In the genomic region with DNA sequence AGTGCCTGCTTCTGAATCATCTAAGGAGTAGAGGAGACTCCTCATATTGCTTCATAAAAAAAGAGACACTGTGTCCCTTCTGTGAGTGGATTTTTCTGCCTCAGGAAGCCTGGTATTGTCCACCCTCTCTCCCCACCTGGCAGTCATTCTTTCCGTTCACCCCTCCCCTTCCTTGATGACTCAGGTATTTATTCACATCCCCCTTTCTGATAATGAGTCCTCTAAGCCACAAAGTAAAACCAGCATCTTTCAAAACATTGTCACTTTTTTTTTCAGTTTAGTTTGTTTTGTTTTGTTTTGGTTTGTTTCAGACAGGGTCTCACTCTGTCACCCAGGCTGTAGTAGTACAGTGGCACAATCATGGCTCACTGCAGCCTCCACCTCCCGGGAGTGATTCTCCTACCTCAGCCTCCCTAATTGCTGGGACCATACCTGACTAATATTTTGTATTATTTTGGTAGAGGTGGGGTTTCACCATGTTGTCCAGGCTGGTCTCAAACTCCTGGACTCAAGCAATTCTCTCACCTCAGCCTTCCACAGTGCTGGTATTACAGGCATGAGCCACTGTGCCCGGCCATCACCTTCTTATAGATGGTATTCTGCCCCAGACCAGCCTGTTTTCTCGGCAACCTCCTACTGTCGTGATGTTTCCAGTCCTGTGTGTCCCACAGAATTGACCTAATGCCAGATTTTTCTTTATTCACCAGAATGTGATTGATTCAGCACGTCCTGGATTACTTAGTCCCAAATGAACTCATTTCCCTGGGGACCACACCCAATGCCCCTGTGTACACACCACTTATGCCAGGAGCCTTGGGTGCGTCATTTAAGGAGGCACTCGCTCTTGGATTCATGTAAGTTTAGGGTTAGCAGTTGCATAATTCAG, we compare ENCODE assay signal across 8 cellular contexts.
DNase-seq lines count a peak whose midpoint lies in the region; ATAC-seq and TF ChIP-seq lines count a peak whose summit lies in the region.

No MANE protein-coding gene starts in this region.

- no peaks in the 10 kb centered on the region for H3K9me3 ChIP-seq in colonic mucosa
- no peaks in the 10 kb centered on the region for H3K9me3 ChIP-seq in testis

- no peak overlapping the region for H3K9ac ChIP-seq in colonic mucosa (ENCODE audit: low read depth in 2 of 2, low read length in 2 of 2)

- H3K27me3 ChIP-seq in colonic mucosa (no peaks in the 10 kb centered on the region), testis (no peaks in the 10 kb centered on the region)

- peak; percentile 80 for DNase-seq in activated CD8-positive, alpha-beta memory T cell treated with anti-CD3 and anti-CD28 coated beads, Interleukin-2, amount 10 ng/mL, durations not matched to agents 7 days and 5 days
- no peak for DNase-seq in activated CD8-positive, alpha-beta memory T cell treated with anti-CD3 and anti-CD28 coated beads, Interleukin-2, amount 50 U/mL, for 48 hours
- DNase-seq in NOMO-1 treated with DMSO at 0.1 percent for 48 hours (lab: John Stamatoyannopoulos, UW; ENCODE audit: unreplicated experiment) = peak; percentile 45
- DNase-seq in colonic mucosa = peak; percentile 76
- peak; percentile 7 for DNase-seq in stimulated activated CD8-positive, alpha-beta memory T cell treated with anti-CD3 and anti-CD28 coated beads, Interleukin-7, amount 100 ng/mL, for 24 hours (ENCODE audit: low read depth)
- DNase-seq in testis = no peak
- no peak for DNase-seq in erythroblast (lab: John Stamatoyannopoulos, UW)

- peak overlapping the region; percentile 58 for H3K27ac Mint-ChIP-seq in activated CD8-positive, alpha-beta memory T cell treated with anti-CD3 and anti-CD28 coated beads, Interleukin-2, amount 10 ng/mL, durations not matched to agents 7 days and 5 days

- intact Hi-C loops in colonic mucosa (cut with DNase I) (no loop called here), testis (cut with DNase I; ENCODE audit: low total_unique reads) (no loop called here)

- H3K4me3 ChIP-seq in colonic mucosa = no peak overlapping the region
- no peak overlapping the region for H3K4me3 ChIP-seq in testis

- H3K27ac ChIP-seq in colonic mucosa (no peak overlapping the region), testis (no peak overlapping the region)

- peaks cover 11% of the 10 kb centered on the region for H3K4me1 Mint-ChIP-seq in activated CD8-positive, alpha-beta memory T cell treated with anti-CD3 and anti-CD28 coated beads, Interleukin-2, amount 10 ng/mL, durations not matched to agents 7 days and 5 days

- CTCF ChIA-PET in activated CD8-positive, alpha-beta memory T cell treated with anti-CD3 and anti-CD28 coated beads, Interleukin-2, amount 10 ng/mL, durations not matched to agents 7 days and 5 days (lab: Charles Lee) = interaction anchor here (1.5 kb wide), 1 partner anchor 20 kb away, joined by 4 read pairs; no protein-coding TSS in a partner anchor

- H3K4me3 Mint-ChIP-seq in activated CD8-positive, alpha-beta memory T cell treated with anti-CD3 and anti-CD28 coated beads, Interleukin-2, amount 10 ng/mL, durations not matched to agents 7 days and 5 days = no peak overlapping the region

- H3K4me1 ChIP-seq in colonic mucosa (no peaks in the 10 kb centered on the region), testis (peaks cover 15% of the 10 kb centered on the region)

- peak; percentile 89 for ATAC-seq in activated CD8-positive, alpha-beta memory T cell treated with anti-CD3 and anti-CD28 coated beads, Interleukin-2, amount 10 ng/mL, durations not matched to agents 7 days and 5 days
- ATAC-seq in HG02852 (IDR thresholded peaks at IDR 0.05; ENCODE audit: unreplicated experiment) = peak; percentile 89

- H3K36me3 Mint-ChIP-seq in activated CD8-positive, alpha-beta memory T cell treated with anti-CD3 and anti-CD28 coated beads, Interleukin-2, amount 10 ng/mL, durations not matched to agents 7 days and 5 days = no peaks in the 10 kb centered on the region

- H3K27me3 Mint-ChIP-seq in activated CD8-positive, alpha-beta memory T cell treated with anti-CD3 and anti-CD28 coated beads, Interleukin-2, amount 10 ng/mL, durations not matched to agents 7 days and 5 days = peaks cover 59% of the 10 kb centered on the region

- 71 to 77% methylated on average over 8 of the region's 8 CpGs for WGBS in testis, 2 donors

- no peaks in the 10 kb centered on the region for H3K9me3 Mint-ChIP-seq in activated CD8-positive, alpha-beta memory T cell treated with anti-CD3 and anti-CD28 coated beads, Interleukin-2, amount 10 ng/mL, durations not matched to agents 7 days and 5 days (ENCODE audit: low read depth)

- no peaks in the 10 kb centered on the region for H3K36me3 ChIP-seq in colonic mucosa
- no peaks in the 10 kb centered on the region for H3K36me3 ChIP-seq in testis (ENCODE audit: low read depth, missing control alignments)

- TF ChIP-seq CTCF in colonic mucosa (IDR thresholded peaks at IDR 0.05) = no peak
- no peak for TF ChIP-seq CTCF in testis (IDR thresholded peaks at IDR 0.05)

- no peak for TF ChIP-seq POLR2A in testis (IDR thresholded peaks at IDR 0.05)
- no peak for TF ChIP-seq POLR2A in erythroblast (IDR thresholded peaks at IDR 0.05; ENCODE audit: low read length)

Comparison
In these comparisons a context has a peak if more than half of its experiments do, and no peak if none do; other contexts are left out.
1. DNase-seq: peak in activated CD8-positive, alpha-beta memory T cell treated with anti-CD3 and anti-CD28 coated beads, Interleukin-2, amount 10 ng/mL, durations not matched to agents 7 days and 5 days (single experiment), NOMO-1 treated with DMSO at 0.1 percent for 48 hours (single experiment), colonic mucosa (single experiment) and stimulated activated CD8-positive, alpha-beta memory T cell treated with anti-CD3 and anti-CD28 coated beads, Interleukin-7, amount 100 ng/mL, for 24 hours (single experiment); none in activated CD8-positive, alpha-beta memory T cell treated with anti-CD3 and anti-CD28 coated beads, Interleukin-2, amount 50 U/mL, for 48 hours (single experiment), testis (single experiment) and erythroblast (0 of 2).